1 cellular context compared by ENCODE assay signal in the genomic region with DNA sequence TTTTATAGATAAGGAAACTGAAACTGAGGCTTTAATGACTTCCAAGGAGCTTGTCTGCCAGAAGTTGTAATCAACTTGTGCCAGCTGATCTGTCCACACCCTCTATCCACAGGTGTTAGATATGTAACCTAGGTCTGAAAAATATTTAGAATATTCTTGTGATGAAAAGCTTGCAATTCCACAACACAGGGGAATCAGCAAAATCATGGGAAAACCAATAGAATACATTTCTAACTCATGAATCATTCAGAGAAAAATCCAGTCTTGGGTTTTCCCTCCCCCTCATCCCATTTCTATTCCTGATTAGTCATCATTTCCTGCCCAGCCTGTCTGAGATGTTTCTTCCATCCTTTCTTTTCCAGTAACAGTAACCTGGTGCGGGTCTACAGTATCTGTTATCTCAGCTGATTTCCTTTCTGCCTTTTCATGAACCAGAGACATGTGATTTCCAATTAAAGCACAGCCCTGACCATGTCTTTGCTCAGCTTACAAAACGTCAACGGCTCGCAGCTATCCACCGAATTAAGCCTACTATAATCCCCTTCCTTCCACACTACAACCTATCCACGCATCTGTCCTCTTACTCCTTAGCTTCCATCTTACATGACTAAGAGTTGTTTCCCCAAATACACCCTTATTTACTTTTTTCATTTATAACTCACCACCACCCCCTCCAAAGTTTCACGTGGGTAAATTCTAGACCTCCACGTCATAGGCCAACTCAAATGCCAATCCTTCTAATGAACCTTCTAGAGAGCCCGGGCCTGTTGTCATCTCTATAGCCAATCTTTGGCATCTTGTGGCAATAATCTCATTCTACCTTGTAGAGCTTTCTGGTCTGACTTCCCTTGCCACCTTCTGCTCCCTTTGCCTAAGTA.
A peak's percentile ranks its signal among the peaks of the same experiment; 100 is the strongest.
TF ChIP-seq lines count a peak whose summit lies in the region.

No MANE protein-coding gene starts in this region.

TF ChIP-seq in K562, 482 proteins besides CTCF, POLR2A, EP300 and RAD21 (continued from another document and continues in another):
- TF ChIP-seq PRDM10 (IDR thresholded peaks at IDR 0.05; ENCODE audit: partially characterized antibody) (no peak), SNRNP70 (optimal IDR thresholded peaks at IDR 0.05; ENCODE audit: low read depth, low read length) (no peak), ZNF407 (IDR thresholded peaks at IDR 0.05; ENCODE audit: low read depth) (no peak), HIVEP1 (CRISPR knock-in tag; IDR thresholded peaks at IDR 0.05) (no peak), ZNF197 (CRISPR knock-in tag; IDR thresholded peaks at IDR 0.05; ENCODE audit: low read depth) (no peak), SMARCA4 (IDR thresholded peaks at IDR 0.05) (peak; percentile 72), MBD1 (CRISPR knock-in tag; IDR thresholded peaks at IDR 0.05) (no peak), EHMT2 (IDR thresholded peaks at IDR 0.05) (peak; percentile 37; the same call in 1 of the 2 replicates), DPF2 (IDR thresholded peaks at IDR 0.05) (peak; percentile 61), KAT8 (IDR thresholded peaks at IDR 0.05; ENCODE audit: low read depth) (no peak), FOXK2 (conservative IDR thresholded peaks at IDR 0.05 in 1 of 2, IDR thresholded peaks at IDR 0.05 in 1 of 2; ENCODE audit: low read depth in 2 of 2) (peak; percentile 11 to 80; a peak in 2 of 4 replicates), RBM14 (IDR thresholded peaks at IDR 0.05; ENCODE audit: borderline replicate concordance, insufficient read depth, low read depth, low read length) (no peak), ZNF316 (IDR thresholded peaks at IDR 0.05) (peak; percentile 97), FOSL1 (tag; conservative IDR thresholded peaks at IDR 0.05) (peak; percentile 88), TAF9B (IDR thresholded peaks at IDR 0.05; ENCODE audit: partially characterized antibody) (peak; percentile 23), ZNF277 (CRISPR knock-in tag; IDR thresholded peaks at IDR 0.05; ENCODE audit: borderline replicate concordance) (no peak), TARDBP (IDR thresholded peaks at IDR 0.05) (no peak), ARID1B (IDR thresholded peaks at IDR 0.05) (peak; percentile 73), JUND (IDR thresholded peaks at IDR 0.05; ENCODE audit: borderline replicate concordance, low read depth, low read length) (peak; percentile 88; the same call in 1 of the 2 replicates), JUND (tag; IDR thresholded peaks at IDR 0.05; ENCODE audit: borderline replicate concordance, low read depth, low read length) (peak; percentile 84; the same call in 2 of the 3 replicates), TCF7L2 (IDR thresholded peaks at IDR 0.05; ENCODE audit: low read depth, low read length) (0 out of 2 replicates have a peak, but pooled peaks have one; percentile 3), AFF4 (CRISPR knock-in tag; IDR thresholded peaks at IDR 0.05) (no peak)
- TF ChIP-seq, protein P1, sequence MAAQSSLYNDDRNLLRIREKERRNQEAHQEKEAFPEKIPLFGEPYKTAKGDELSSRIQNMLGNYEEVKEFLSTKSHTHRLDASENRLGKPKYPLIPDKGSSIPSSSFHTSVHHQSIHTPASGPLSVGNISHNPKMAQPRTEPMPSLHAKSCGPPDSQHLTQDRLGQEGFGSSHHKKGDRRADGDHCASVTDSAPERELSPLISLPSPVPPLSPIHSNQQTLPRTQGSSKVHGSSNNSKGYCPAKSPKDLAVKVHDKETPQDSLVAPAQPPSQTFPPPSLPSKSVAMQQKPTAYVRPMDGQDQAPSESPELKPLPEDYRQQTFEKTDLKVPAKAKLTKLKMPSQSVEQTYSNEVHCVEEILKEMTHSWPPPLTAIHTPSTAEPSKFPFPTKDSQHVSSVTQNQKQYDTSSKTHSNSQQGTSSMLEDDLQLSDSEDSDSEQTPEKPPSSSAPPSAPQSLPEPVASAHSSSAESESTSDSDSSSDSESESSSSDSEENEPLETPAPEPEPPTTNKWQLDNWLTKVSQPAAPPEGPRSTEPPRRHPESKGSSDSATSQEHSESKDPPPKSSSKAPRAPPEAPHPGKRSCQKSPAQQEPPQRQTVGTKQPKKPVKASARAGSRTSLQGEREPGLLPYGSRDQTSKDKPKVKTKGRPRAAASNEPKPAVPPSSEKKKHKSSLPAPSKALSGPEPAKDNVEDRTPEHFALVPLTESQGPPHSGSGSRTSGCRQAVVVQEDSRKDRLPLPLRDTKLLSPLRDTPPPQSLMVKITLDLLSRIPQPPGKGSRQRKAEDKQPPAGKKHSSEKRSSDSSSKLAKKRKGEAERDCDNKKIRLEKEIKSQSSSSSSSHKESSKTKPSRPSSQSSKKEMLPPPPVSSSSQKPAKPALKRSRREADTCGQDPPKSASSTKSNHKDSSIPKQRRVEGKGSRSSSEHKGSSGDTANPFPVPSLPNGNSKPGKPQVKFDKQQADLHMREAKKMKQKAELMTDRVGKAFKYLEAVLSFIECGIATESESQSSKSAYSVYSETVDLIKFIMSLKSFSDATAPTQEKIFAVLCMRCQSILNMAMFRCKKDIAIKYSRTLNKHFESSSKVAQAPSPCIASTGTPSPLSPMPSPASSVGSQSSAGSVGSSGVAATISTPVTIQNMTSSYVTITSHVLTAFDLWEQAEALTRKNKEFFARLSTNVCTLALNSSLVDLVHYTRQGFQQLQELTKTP (IDR thresholded peaks at IDR 0.05; ENCODE audit: low read depth in 1 of 2, partially characterized antibody in 2 of 2): peak in 1 of 2 experiments; percentile 16
